Comparison of ENCODE assay signal across 2 cellular contexts in the genomic region with DNA sequence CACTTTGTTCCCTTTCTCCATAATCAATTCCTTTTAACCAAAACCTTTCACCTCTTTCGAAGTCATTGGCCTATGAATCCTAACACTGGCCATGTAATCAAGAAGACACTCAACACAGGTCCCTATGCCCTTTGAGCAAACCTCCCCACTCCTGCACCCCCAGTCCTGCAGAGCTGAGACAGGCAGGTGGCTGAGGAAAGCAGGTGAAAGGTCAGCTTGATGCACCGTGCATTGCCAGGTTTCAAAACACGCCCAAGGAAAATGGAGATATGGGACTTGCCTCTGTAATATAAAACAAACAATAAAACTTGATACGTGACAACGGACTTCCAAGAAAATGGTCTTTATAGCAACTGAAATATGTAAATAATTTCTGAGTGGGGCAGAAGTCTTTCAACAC.
TF ChIP-seq lines count a peak whose summit lies in the region.

No MANE protein-coding gene starts in this region.

TF ChIP-seq in liver, 16 proteins besides CTCF, POLR2A, EP300 and RAD21:
- TF ChIP-seq FOXA2 (IDR thresholded peaks at IDR 0.05) (peak; percentile 24), YY1 (IDR thresholded peaks at IDR 0.05) (peak; percentile 27), NR2F2 (IDR thresholded peaks at IDR 0.05) (peak; percentile 44), HNF4G (IDR thresholded peaks at IDR 0.05) (peak; percentile 17), EGR1 (IDR thresholded peaks at IDR 0.05; ENCODE audit: low read depth in 2 of 2) (no peak), JUND (IDR thresholded peaks at IDR 0.05) (peak; percentile 37 to 57), RXRA (IDR thresholded peaks at IDR 0.05) (peak; percentile 93 to 96), TAF1 (conservative IDR thresholded peaks at IDR 0.05) (no peak), SP1 (IDR thresholded peaks at IDR 0.05) (peak; percentile 82), HNF4A (conservative IDR thresholded peaks at IDR 0.05) (peak; percentile 75 to 78), FOXA1 (IDR thresholded peaks at IDR 0.05) (no peak)

TF ChIP-seq in HepG2, 621 proteins besides CTCF, POLR2A, EP300 and RAD21:
- no peak for TF ChIP-seq ZFP36 (IDR thresholded peaks at IDR 0.05; ENCODE audit: borderline replicate concordance, low read depth, low read length, partially characterized antibody)
- TF ChIP-seq HIC2 (CRISPR knock-in tag; IDR thresholded peaks at IDR 0.05; ENCODE audit: low read depth): no peak
- TF ChIP-seq SRSF1 (optimal IDR thresholded peaks at IDR 0.05; ENCODE audit: low read depth, low read length): no peak
- no peak for TF ChIP-seq RXRB (CRISPR knock-in tag; IDR thresholded peaks at IDR 0.05; ENCODE audit: borderline replicate concordance)
- no peak for TF ChIP-seq RFX1 (IDR thresholded peaks at IDR 0.05)
- TF ChIP-seq HIVEP1 (CRISPR knock-in tag; IDR thresholded peaks at IDR 0.05): no peak
- TF ChIP-seq DNMT1 (CRISPR knock-in tag; IDR thresholded peaks at IDR 0.05): no peak
- no peak for TF ChIP-seq ZBTB3 (CRISPR knock-in tag; IDR thresholded peaks at IDR 0.05; ENCODE audit: borderline replicate concordance, low read depth)
- no peak for TF ChIP-seq ONECUT2 (CRISPR knock-in tag; IDR thresholded peaks at IDR 0.05)
- no peak for TF ChIP-seq MEF2D (CRISPR knock-in tag; IDR thresholded peaks at IDR 0.05)
- no peak for TF ChIP-seq CBFB (CRISPR knock-in tag; IDR thresholded peaks at IDR 0.05)
- TF ChIP-seq ZNF274 (CRISPR knock-in tag; IDR thresholded peaks at IDR 0.05): no peak
